ENCODE assay signal across 7 cellular contexts in genomic region chr1:20964540-20965484, GRCh38.
DNase-seq lines count a peak whose midpoint lies in the region; ATAC-seq lines count a peak whose summit lies in the region.

No MANE protein-coding gene starts in this region.

- H3K27ac Mint-ChIP-seq in memory B cell = peak overlapping the region; percentile 71

- peak overlapping the region; percentile 76 for H3K4me3 Mint-ChIP-seq in memory B cell

- DNase-seq in NCI-H2196 (lab: John Stamatoyannopoulos, UW; ENCODE audit: unreplicated experiment) (peak; percentile 70), memory B cell (ENCODE audit: low spot score in 2 of 2) (peak; percentile 20 to 39), activated gamma-delta T cell treated with Interleukin-2 at 50 U/mL for 16 hours (no peak), cerebellar cortex (ENCODE audit: low spot score) (no peak)
- DNase-seq in central memory CD4-positive, alpha-beta T cell = no peak

- ATAC-seq in GM18873 (IDR thresholded peaks at IDR 0.05; ENCODE audit: low FRiP score, unreplicated experiment) (peak; percentile 73), HG02798 (IDR thresholded peaks at IDR 0.05; ENCODE audit: poor library complexity, unreplicated experiment) (peak; percentile 72), memory B cell (ENCODE audit: low read depth) (peak; percentile 97)

- H3K4me1 Mint-ChIP-seq in memory B cell = peaks cover 19% of the 10 kb centered on the region

- no peaks in the 10 kb centered on the region for H3K9me3 Mint-ChIP-seq in memory B cell

- peaks cover 2% of the 10 kb centered on the region for H3K36me3 Mint-ChIP-seq in memory B cell

- H3K27me3 Mint-ChIP-seq in memory B cell = no peaks in the 10 kb centered on the region

Comparison
In these comparisons a context has a peak if more than half of its experiments do, and no peak if none do; other contexts are left out.
1. DNase-seq: peak in NCI-H2196 (single experiment) and memory B cell (2 of 2); none in central memory CD4-positive, alpha-beta T cell (single experiment), activated gamma-delta T cell treated with Interleukin-2 at 50 U/mL for 16 hours (single experiment) and cerebellar cortex (single experiment).
2. Peak in every context shown above with its lines, with median percentiles within 50 percentile points of each other: ATAC-seq.